ENCODE assay signal across 12 cellular contexts in the genomic region with DNA sequence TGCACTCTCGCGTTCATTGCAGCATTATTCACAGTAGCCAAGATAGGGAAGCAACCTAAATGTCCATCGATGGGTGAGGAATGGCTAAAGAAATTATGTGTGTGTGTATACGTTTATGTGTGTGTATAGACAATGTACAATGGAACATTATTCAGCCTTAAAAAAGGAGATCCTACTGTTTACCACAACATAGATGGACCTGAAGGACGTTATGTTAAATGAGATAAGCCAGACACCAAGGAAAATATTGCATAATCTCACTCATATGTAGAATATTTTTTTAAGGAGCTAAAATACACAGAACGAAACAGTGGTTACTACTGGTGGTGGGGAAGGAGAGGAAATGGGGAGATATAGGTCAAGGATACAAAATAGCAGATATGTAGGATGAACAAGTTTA. TPM values are rescaled to one million over a fixed set of nuclear protein-coding genes. Genes with fewer than 3 reads are reported as not detected.
A peak's percentile ranks its signal among the peaks of the same experiment; 100 is the strongest.
DNase-seq lines count a peak whose midpoint lies in the region; ATAC-seq and TF ChIP-seq lines count a peak whose summit lies in the region.
"Had no signal": no experiment of that assay in that cellular context is flagged by ENCODE, and none has a peak within 500 bp of the region (broad histone marks: within the 10 kb centered on the region; RNA-seq: fewer than 3 reads in every experiment).

No MANE protein-coding gene starts in this region.

- H3K9me3 Mint-ChIP-seq in stimulated activated naive CD8-positive, alpha-beta T cell treated with anti-CD3 and anti-CD28 coated beads, Interleukin-15, Interleukin-2, amounts not matched to agents 100 ng/mL and 50 ng/mL, for 24 hours, result no peaks in the 10 kb centered on the region
- H3K9me3 Mint-ChIP-seq in activated B cell treated with CpG ODN at 0.5 μM for 24 hours (no peaks in the 10 kb centered on the region), type B pancreatic cell (no peaks in the 10 kb centered on the region)

- TF ChIP-seq CTCF in activated B cell treated with CpG ODN at 0.5 μM for 24 hours (IDR thresholded peaks at IDR 0.05) (no peak), type B pancreatic cell (conservative IDR thresholded peaks at IDR 0.05) (no peak)

- no peaks in the 10 kb centered on the region for H3K9me3 ChIP-seq in iPS-18a (ENCODE audit: control insufficient read depth, low read depth, low read length)

- H3K4me3 Mint-ChIP-seq in stimulated activated naive CD8-positive, alpha-beta T cell treated with anti-CD3 and anti-CD28 coated beads, Interleukin-15, Interleukin-2, amounts not matched to agents 100 ng/mL and 50 ng/mL, for 24 hours, result peak overlapping the region; percentile 98
- H3K4me3 Mint-ChIP-seq in activated B cell treated with CpG ODN at 0.5 μM for 24 hours, result peak overlapping the region; percentile 98
- peak overlapping the region; percentile 100 for H3K4me3 Mint-ChIP-seq in type B pancreatic cell

- H3K4me3 ChIP-seq in iPS-18a (ENCODE audit: low read length), result peak overlapping the region; percentile 78

- no peak for ATAC-seq in stimulated activated naive CD8-positive, alpha-beta T cell treated with anti-CD3 and anti-CD28 coated beads, Interleukin-15, Interleukin-2, amounts not matched to agents 100 U/mL and 50 U/mL, for 24 hours
- ATAC-seq in activated B cell treated with CpG ODN at 0.5 μM for 24 hours (ENCODE audit: low read depth) (no peak), HG03378 (IDR thresholded peaks at IDR 0.05; ENCODE audit: unreplicated experiment) (no peak), GM19035 (IDR thresholded peaks at IDR 0.05; ENCODE audit: unreplicated experiment) (no peak)

- intact Hi-C loops in activated B cell treated with CpG ODN at 0.5 μM for 24 hours (cut with micrococcal nuclease), result loop anchor here (5.0 kb wide), 2 partner anchors 269 to 1361 kb away; a partner anchor contains a TSS

- peaks cover 85% of the 10 kb centered on the region for H3K4me1 Mint-ChIP-seq in stimulated activated naive CD8-positive, alpha-beta T cell treated with anti-CD3 and anti-CD28 coated beads, Interleukin-15, Interleukin-2, amounts not matched to agents 100 ng/mL and 50 ng/mL, for 24 hours (ENCODE audit: low read depth)
- H3K4me1 Mint-ChIP-seq in activated B cell treated with CpG ODN at 0.5 μM for 24 hours, result peaks cover 68% of the 10 kb centered on the region
- H3K4me1 Mint-ChIP-seq in type B pancreatic cell (ENCODE audit: unreplicated experiment), result peaks cover 41% of the 10 kb centered on the region

- H3K27ac Mint-ChIP-seq in stimulated activated naive CD8-positive, alpha-beta T cell treated with anti-CD3 and anti-CD28 coated beads, Interleukin-15, Interleukin-2, amounts not matched to agents 100 ng/mL and 50 ng/mL, for 24 hours, result peak overlapping the region; percentile 97
- peak overlapping the region; percentile 98 for H3K27ac Mint-ChIP-seq in activated B cell treated with CpG ODN at 0.5 μM for 24 hours
- no peak overlapping the region for H3K27ac Mint-ChIP-seq in type B pancreatic cell

- no peak for DNase-seq in stimulated activated naive CD8-positive, alpha-beta T cell treated with anti-CD3 and anti-CD28 coated beads, Interleukin-15, Interleukin-2, amounts not matched to agents 100 U/mL and 50 U/mL, for 24 hours
- DNase-seq in activated B cell treated with CpG ODN at 0.5 μM for 24 hours, result no peak
- no peak for DNase-seq in type B pancreatic cell (ENCODE audit: extremely low spot score, unreplicated experiment)
- DNase-seq in DMS53 treated with DMSO at 0.1 percent for 48 hours (lab: John Stamatoyannopoulos, UW; ENCODE audit: unreplicated experiment), result no peak
- DNase-seq: C1 segment of cervical spinal cord, HCEC 1CT, KG1, small intestine had no signal

- peaks cover 52% of the 10 kb centered on the region for H3K36me3 Mint-ChIP-seq in stimulated activated naive CD8-positive, alpha-beta T cell treated with anti-CD3 and anti-CD28 coated beads, Interleukin-15, Interleukin-2, amounts not matched to agents 100 ng/mL and 50 ng/mL, for 24 hours (ENCODE audit: low read depth)
- H3K36me3 Mint-ChIP-seq in activated B cell treated with CpG ODN at 0.5 μM for 24 hours (ENCODE audit: low read depth) (peaks cover 17% of the 10 kb centered on the region), type B pancreatic cell (peaks cover 17% of the 10 kb centered on the region)

- H3K27me3 ChIP-seq in iPS-18a (ENCODE audit: control insufficient read depth, insufficient read depth, low read length), result no peaks in the 10 kb centered on the region

- peaks cover 6% of the 10 kb centered on the region for H3K4me1 ChIP-seq in iPS-18a (ENCODE audit: control insufficient read depth, low read depth, low read length)

- peaks cover 9% of the 10 kb centered on the region for H3K36me3 ChIP-seq in iPS-18a (ENCODE audit: control insufficient read depth, low read depth, low read length)

- CTCF ChIA-PET in activated B cell treated with CpG ODN at 0.5 μM for 24 hours (lab: Charles Lee), result no interaction called here

- H3K27me3 Mint-ChIP-seq in stimulated activated naive CD8-positive, alpha-beta T cell treated with anti-CD3 and anti-CD28 coated beads, Interleukin-15, Interleukin-2, amounts not matched to agents 100 ng/mL and 50 ng/mL, for 24 hours, result no peaks in the 10 kb centered on the region
- no peaks in the 10 kb centered on the region for H3K27me3 Mint-ChIP-seq in activated B cell treated with CpG ODN at 0.5 μM for 24 hours
- H3K27me3 Mint-ChIP-seq in type B pancreatic cell, result no peaks in the 10 kb centered on the region

- H3K9ac ChIP-seq in iPS-18a (ENCODE audit: low read length), result no peak overlapping the region

- POLR2A ChIA-PET in activated B cell treated with CpG ODN at 0.5 μM for 24 hours (lab: Charles Lee), result no interaction called here

- H3K27ac ChIP-seq in iPS-18a (ENCODE audit: low read length), result no peak overlapping the region

RNA-seq across cellular contexts. Expression of a gene that starts 2.4 kb away (rescaled TPM):
- total RNA-seq in activated B cell treated with CpG ODN at 0.5 μM for 24 hours (42.6 and 45.9 TPM in 2 replicates), type B pancreatic cell (ENCODE audit: low replicate concordance) (45.4 and 58.5 TPM in 2 replicates)
